In genomic region chr7:139811106-139811505, GRCh38 we compare ENCODE assay signal across 20 cellular contexts. TPM values are rescaled to one million over a fixed set of nuclear protein-coding genes. Genes with fewer than 3 reads are reported as not detected.
DNase-seq lines count a peak whose midpoint lies in the region; ATAC-seq, FAIRE-seq and TF ChIP-seq lines count a peak whose summit lies in the region.
"Had no signal": no experiment of that assay in that cellular context is flagged by ENCODE, and none has a peak within 500 bp of the region (broad histone marks: within the 10 kb centered on the region; RNA-seq: fewer than 3 reads in every experiment).

No MANE protein-coding gene starts in this region.

- H3K36me3 ChIP-seq in Loucy (ENCODE audit: insufficient read depth, low read length) (no peaks in the 10 kb centered on the region), endothelial cell of umbilical vein (ENCODE audit: control insufficient read depth in 2 of 2, extremely low read depth in 1 of 2, insufficient read depth in 2 of 2, low read length in 2 of 2) (no peaks in the 10 kb centered on the region)

- peaks cover 6% of the 10 kb centered on the region for H3K4me1 Mint-ChIP-seq in stimulated activated naive CD8-positive, alpha-beta T cell treated with anti-CD3 and anti-CD28 coated beads, Interleukin-15, amount 100 ng/mL, for 72 hours
- peaks cover 4% of the 10 kb centered on the region for H3K4me1 Mint-ChIP-seq in CD14-positive monocyte
- H3K4me1 Mint-ChIP-seq: activated B cell treated with CpG ODN at 0.5 μM for 24 hours had no signal

- intact Hi-C loops in endothelial cell of umbilical vein (cut with micrococcal nuclease) (no loop called here), CD14-positive monocyte (cut with micrococcal nuclease) (no loop called here)

- no peaks in the 10 kb centered on the region for H3F3A ChIP-seq in Loucy (ENCODE audit: low read depth)

- TF ChIP-seq CTCF in Loucy (conservative IDR thresholded peaks at IDR 0.05; ENCODE audit: low read length) (no peak), endothelial cell of umbilical vein (IDR thresholded peaks at IDR 0.05; ENCODE audit: extremely low read depth in 1 of 2, insufficient read depth in 1 of 2, low read depth in 1 of 2, low read length in 2 of 2) (no peak), CD14-positive monocyte (IDR thresholded peaks at IDR 0.05) (no peak), RWPE1 (conservative IDR thresholded peaks at IDR 0.05; ENCODE audit: low read depth) (no peak)

- H3K9ac ChIP-seq in Loucy (ENCODE audit: low read depth, low read length, poor library complexity, severe bottlenecking) (no peak overlapping the region), endothelial cell of umbilical vein (replicated peaks; ENCODE audit: extremely low read depth, insufficient read depth, low read length) (no peak overlapping the region)
- H3K9ac ChIP-seq: KMS-11, parathyroid adenoma had no signal

- no peaks in the 10 kb centered on the region for H3K79me2 ChIP-seq in Loucy (ENCODE audit: insufficient read depth, low read length)
- H3K79me2 ChIP-seq in endothelial cell of umbilical vein (ENCODE audit: control insufficient read depth, insufficient read depth, low read length): no peaks in the 10 kb centered on the region
- H3K79me2 ChIP-seq: parathyroid adenoma had no signal

- peak; percentile 64 for FAIRE-seq in endothelial cell of umbilical vein (lab: Jason Lieb, UNC)
- FAIRE-seq: D721Med, H1 had no signal

- TF ChIP-seq POLR2A in endothelial cell of umbilical vein (IDR thresholded peaks at IDR 0.05; ENCODE audit: low read depth, low read length): no peak

- H3K4me3 Mint-ChIP-seq in stimulated activated naive CD8-positive, alpha-beta T cell treated with anti-CD3 and anti-CD28 coated beads, Interleukin-15, amount 100 ng/mL, for 72 hours: no peak overlapping the region
- H3K4me3 Mint-ChIP-seq in CD14-positive monocyte: no peak overlapping the region
- H3K4me3 Mint-ChIP-seq: activated B cell treated with CpG ODN at 0.5 μM for 24 hours, T-cell had no signal

- H3K4me1 ChIP-seq in Loucy (ENCODE audit: insufficient read depth, low read length, poor library complexity, severe bottlenecking): peaks cover 19% of the 10 kb centered on the region
- no peaks in the 10 kb centered on the region for H3K4me1 ChIP-seq in endothelial cell of umbilical vein (ENCODE audit: control insufficient read depth, extremely low read depth, insufficient read depth, low read length)
- H3K4me1 ChIP-seq: body of pancreas, parathyroid adenoma had no signal

- H3K27ac ChIP-seq in endothelial cell of umbilical vein (ENCODE audit: insufficient read depth, low read depth, low read length) (no peak overlapping the region), RWPE1 (no peak overlapping the region)
- H3K27ac ChIP-seq: body of pancreas, epithelial cell of prostate, KMS-11, parathyroid adenoma had no signal

- BruUV-seq in endothelial cell of umbilical vein (replicated peaks; lab: Mats Ljungman, UMichigan): no TSS peak

- H3K4me3 ChIP-seq in Loucy (ENCODE audit: low read length, poor library complexity, severe bottlenecking) (no peak overlapping the region), endothelial cell of umbilical vein (replicated peaks in 1 of 3; ENCODE audit: insufficient read depth in 1 of 3, low read depth in 1 of 3, low read length in 3 of 3) (no peak overlapping the region)
- H3K4me3 ChIP-seq: body of pancreas had no signal

- H3K4me2 ChIP-seq in Loucy (ENCODE audit: low read depth, low read length, poor library complexity, severe bottlenecking): peak overlapping the region; percentile 37
- no peak overlapping the region for H3K4me2 ChIP-seq in endothelial cell of umbilical vein (ENCODE audit: insufficient read depth, low read length)
- H3K4me2 ChIP-seq: KMS-11 had no signal

- H3K27me3 Mint-ChIP-seq in stimulated activated naive CD8-positive, alpha-beta T cell treated with anti-CD3 and anti-CD28 coated beads, Interleukin-15, amount 100 ng/mL, for 72 hours: no peaks in the 10 kb centered on the region
- H3K27me3 Mint-ChIP-seq in CD14-positive monocyte (ENCODE audit: low read depth in 3 of 3): peaks cover 2 to 12% (median 8%) of the 10 kb centered on the region in 3 donors

- H3K9me1 ChIP-seq in endothelial cell of umbilical vein (replicated peaks; ENCODE audit: control insufficient read depth, extremely low read depth, insufficient read depth, low read length): no peaks in the 10 kb centered on the region

- no peaks in the 10 kb centered on the region for H3K9me2 ChIP-seq in Loucy (replicated peaks; ENCODE audit: low read depth, low read length)

- no peak overlapping the region for H2AFZ ChIP-seq in Loucy (ENCODE audit: low read length)
- no peak overlapping the region for H2AFZ ChIP-seq in endothelial cell of umbilical vein (ENCODE audit: low read depth, low read length)
- H2AFZ ChIP-seq: parathyroid adenoma had no signal

- CTCF ChIA-PET in endothelial cell of umbilical vein (lab: Charles Lee): interaction anchor here (0.6 to 1.6 kb wide), 3 partner anchors 30 to 165 kb away, joined by 3 to 5 read pairs (median 4); no protein-coding TSS in a partner anchor
- CTCF ChIA-PET in RWPE1 (lab: Yijun Ruan, JAX): no interaction called here

- dilution Hi-C loops in endothelial cell of umbilical vein (cut with MboI; ENCODE audit: extremely low pct_ligation_motif_present, low sequenced_read_pairs): no loop called here

- H3K9me3 Mint-ChIP-seq in stimulated activated naive CD8-positive, alpha-beta T cell treated with anti-CD3 and anti-CD28 coated beads, Interleukin-15, amount 100 ng/mL, for 72 hours: peaks cover 3 to 11% of the 10 kb centered on the region in 2 donors
- H3K9me3 Mint-ChIP-seq in CD14-positive monocyte: peaks cover 4 to 8% (median 7%) of the 10 kb centered on the region in 7 donors
- H3K9me3 Mint-ChIP-seq: activated B cell treated with CpG ODN at 0.5 μM for 24 hours, T-cell had no signal

- no peaks in the 10 kb centered on the region for H3K9me3 ChIP-seq in Loucy (ENCODE audit: insufficient read depth, low read depth, low read length)
- H3K9me3 ChIP-seq in endothelial cell of umbilical vein (replicated peaks; ENCODE audit: control insufficient read depth, insufficient read depth, low read length): no peaks in the 10 kb centered on the region
- H3K9me3 ChIP-seq: body of pancreas had no signal

- H3K36me3 Mint-ChIP-seq in CD14-positive monocyte: peaks cover 0 to 2% of the 10 kb centered on the region in 2 donors
- H3K36me3 Mint-ChIP-seq: T-cell had no signal

- DNase-seq in stimulated activated naive CD8-positive, alpha-beta T cell treated with anti-CD3 and anti-CD28 coated beads, Interleukin-15, Interleukin-2, amounts not matched to agents 100 U/mL and 50 U/mL, for 24 hours: no peak
- no peak for DNase-seq in stimulated activated naive CD8-positive, alpha-beta T cell treated with anti-CD3 and anti-CD28 coated beads, Interleukin-15, amount 100 ng/mL, for 72 hours
- no peak for DNase-seq in endothelial cell of umbilical vein (ENCODE audit: low read depth, low spot score)
- DNase-seq in CD14-positive monocyte (ENCODE audit: low spot score): no peak
- no peak for DNase-seq in NCI-H1092 treated with DMSO at 0.1 percent for 48 hours (lab: John Stamatoyannopoulos, UW)
- DNase-seq in RWPE1 (ENCODE audit: low spot score): no peak
- DNase-seq: activated B cell treated with CpG ODN at 0.5 μM for 24 hours; activated naive CD4-positive, alpha-beta T cell treated with anti-CD3 and anti-CD28 coated beads, Interleukin-2, amount 50 U/mL, for 16 hours; body of pancreas; cortex of kidney; NCI-H1436 treated with DMSO at 0.1 percent for 48 hours; stimulated activated CD4-positive, alpha-beta T cell treated with anti-CD3 and anti-CD28 coated beads, Interleukin-4, amount 100 ng/mL, for 1 hour; T-cell had no signal

- H4K20me1 ChIP-seq in Loucy (ENCODE audit: insufficient read depth, low read length, poor library complexity, severe bottlenecking) (no peaks in the 10 kb centered on the region), endothelial cell of umbilical vein (replicated peaks; ENCODE audit: control insufficient read depth, extremely low read depth, insufficient read depth, low read length) (no peaks in the 10 kb centered on the region)

- no peak overlapping the region for H3K27ac Mint-ChIP-seq in stimulated activated naive CD8-positive, alpha-beta T cell treated with anti-CD3 and anti-CD28 coated beads, Interleukin-15, amount 100 ng/mL, for 72 hours
- no peak overlapping the region for H3K27ac Mint-ChIP-seq in CD14-positive monocyte
- H3K27ac Mint-ChIP-seq: activated B cell treated with CpG ODN at 0.5 μM for 24 hours, T-cell had no signal

- POLR2A ChIA-PET in endothelial cell of umbilical vein (lab: Charles Lee): no interaction called here
- POLR2A ChIA-PET in RWPE1 (lab: Yijun Ruan, JAX; ENCODE audit: low non-redundant PET): no interaction called here

- peak; percentile 87 for ATAC-seq in stimulated activated naive CD8-positive, alpha-beta T cell treated with anti-CD3 and anti-CD28 coated beads, Interleukin-15, Interleukin-2, amounts not matched to agents 100 U/mL and 50 U/mL, for 24 hours
- no peak for ATAC-seq in stimulated activated naive CD8-positive, alpha-beta T cell treated with anti-CD3 and anti-CD28 coated beads, Interleukin-15, amount 100 ng/mL, for 72 hours
- ATAC-seq: body of pancreas, Right ventricle myocardium inferior, T-cell had no signal

- H3K27me3 ChIP-seq in Loucy (ENCODE audit: insufficient read depth, low read length, poor library complexity, severe bottlenecking): no peaks in the 10 kb centered on the region
- H3K27me3 ChIP-seq in endothelial cell of umbilical vein (ENCODE audit: control insufficient read depth in 2 of 2, insufficient read depth in 2 of 2, low read length in 2 of 2): peaks cover 8 to 20% of the 10 kb centered on the region in 2 experiments
- H3K27me3 ChIP-seq: body of pancreas had no signal

RNA-seq across cellular contexts. Expression of gene TBXAS1, which starts 18.0 kb away (rescaled TPM):
- total RNA-seq in endothelial cell of umbilical vein: 2.3 and 4.3 TPM in 2 replicates
- 2.1 and 2.2 TPM in 2 replicates for polyA plus RNA-seq in endothelial cell of umbilical vein
- polyA plus RNA-seq in endothelial cell of umbilical vein (2011; cell fraction: cytosol; rRNA removed): 1.9 and 3.3 TPM in 2 replicates
- 5.2 and 8.0 TPM in 2 replicates for polyA plus RNA-seq in endothelial cell of umbilical vein (2011; cell fraction: nucleus; rRNA removed)
- polyA plus RNA-seq in endothelial cell of umbilical vein (2012): 3.3 and 4.4 TPM in 2 replicates
- 1.5 and 6.0 TPM in 2 replicates for polyA minus RNA-seq in endothelial cell of umbilical vein
- not detected for polyA minus RNA-seq in endothelial cell of umbilical vein (2011; cell fraction: cytosol; rRNA and poly(A)+ RNA removed)
- polyA minus RNA-seq in endothelial cell of umbilical vein (2011; cell fraction: nucleus; rRNA and poly(A)+ RNA removed): 2.4 and 3.8 TPM in 2 replicates
- polyA plus RNA-seq in CD14-positive monocyte: 100 to 1,000 TPM; 289 to 298 TPM

RNA-seq across cellular contexts. Expression of gene HIPK2, which starts 33.3 kb away (rescaled TPM):
- 40.3 and 43.8 TPM in 2 replicates for total RNA-seq in endothelial cell of umbilical vein
- polyA plus RNA-seq in endothelial cell of umbilical vein (8.9 and 9.0 TPM in 2 replicates), CD14-positive monocyte (1 to 10 TPM; 1.6 to 3.0 TPM)
- polyA plus RNA-seq in endothelial cell of umbilical vein (2011; cell fraction: cytosol; rRNA removed): 12.7 and 15.0 TPM in 2 replicates
- polyA plus RNA-seq in endothelial cell of umbilical vein (2011; cell fraction: nucleus; rRNA removed): 23.5 and 25.3 TPM in 2 replicates
- polyA plus RNA-seq in endothelial cell of umbilical vein (2012): 9.0 and 12.6 TPM in 2 replicates
- 28.5 and 31.7 TPM in 2 replicates for polyA minus RNA-seq in endothelial cell of umbilical vein
- 4.3 TPM for polyA minus RNA-seq in endothelial cell of umbilical vein (2011; cell fraction: cytosol; rRNA and poly(A)+ RNA removed)
- 32.3 and 33.9 TPM in 2 replicates for polyA minus RNA-seq in endothelial cell of umbilical vein (2011; cell fraction: nucleus; rRNA and poly(A)+ RNA removed)

Comparison
In these comparisons a context has a peak if more than half of its experiments do, and no peak if none do; other contexts are left out.
1. RNA of gene TBXAS1, which starts 18.0 kb away (polyA plus RNA-seq): 289 to 298 TPM in CD14-positive monocyte; 1.9 to 8.0 TPM in endothelial cell of umbilical vein; every median in the first group is over 10 times any median in the second.